21 cellular contexts compared by ENCODE assay signal in the genomic region with DNA sequence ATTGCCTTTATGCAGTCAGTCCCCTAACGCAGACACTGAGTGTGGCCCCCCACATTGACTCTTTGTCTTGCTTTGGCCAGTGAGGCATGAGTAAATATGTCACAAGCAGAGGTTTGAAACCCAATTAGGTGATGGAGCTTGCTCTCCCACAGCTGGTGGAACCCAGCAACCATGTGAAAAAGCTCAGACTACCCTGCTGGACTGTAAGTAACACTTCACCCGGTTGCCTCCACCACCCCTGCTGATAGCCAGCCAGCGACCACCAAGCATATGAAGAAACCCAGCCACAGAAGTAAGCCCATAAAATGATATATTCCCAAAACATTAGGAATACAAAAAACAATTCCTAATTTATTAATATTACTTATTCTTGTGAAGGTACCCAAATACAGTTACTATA. TPM values are rescaled to one million over a fixed set of nuclear protein-coding genes. Genes with fewer than 3 reads are reported as not detected.
DNase-seq lines count a peak whose midpoint lies in the region; ATAC-seq, FAIRE-seq and TF ChIP-seq lines count a peak whose summit lies in the region.
"Had no signal": no experiment of that assay in that cellular context is flagged by ENCODE, and none has a peak within 500 bp of the region (broad histone marks: within the 10 kb centered on the region; RNA-seq: fewer than 3 reads in every experiment).

No MANE protein-coding gene starts in this region.

- no peaks in the 10 kb centered on the region for H3K4me1 ChIP-seq in H9 (ENCODE audit: insufficient read depth, low read length)
- H3K4me1 ChIP-seq in K562 (replicated peaks in 1 of 2; ENCODE audit: control insufficient read depth in 2 of 2, insufficient read depth in 2 of 2, low read length in 2 of 2) = peaks cover 2 to 7% of the 10 kb centered on the region in 2 experiments; a peak in 4 of 5 replicates
- H3K4me1 ChIP-seq: Caco-2 had no signal

- H3K4me2 ChIP-seq in H9 (ENCODE audit: insufficient read depth, insufficient read length, low read length) = no peak overlapping the region
- no peak overlapping the region for H3K4me2 ChIP-seq in K562 (ENCODE audit: insufficient read depth, low read length)

- H3K9me1 ChIP-seq in K562 (ENCODE audit: control insufficient read depth, insufficient read depth, low read length) = no peaks in the 10 kb centered on the region

- H3K9me3 Mint-ChIP-seq in H9 = peaks cover 0 to 4% of the 10 kb centered on the region in 2 experiments; a peak in 1 of 5 replicates
- H3K9me3 Mint-ChIP-seq: CD4-positive, alpha-beta memory T cell had no signal

- TF ChIP-seq EP300 in K562 (IDR thresholded peaks at IDR 0.05; ENCODE audit: low read length) = no peak

- H3K27me3 ChIP-seq in H9 (ENCODE audit: insufficient read depth, low read length) = no peaks in the 10 kb centered on the region
- H3K27me3 ChIP-seq in K562 (ENCODE audit: control insufficient read depth in 2 of 2, insufficient read depth in 2 of 2, low read length in 2 of 2) = no peaks in the 10 kb centered on the region

- FAIRE-seq in K562 (lab: Jason Lieb, UNC) = no peak
- no peak for FAIRE-seq in urothelium cell line (lab: Jason Lieb, UNC)
- FAIRE-seq: GM12891, GM18507 had no signal

- no peak for TF ChIP-seq RAD21 in K562 (CRISPR knock-in tag; conservative IDR thresholded peaks at IDR 0.05 in 1 of 2, IDR thresholded peaks at IDR 0.05 in 1 of 2)

- TF ChIP-seq CTCF in H9 (conservative IDR thresholded peaks at IDR 0.05) = peak; percentile 26; the same call in 2 of the 3 replicates
- TF ChIP-seq CTCF in K562 (IDR thresholded peaks at IDR 0.05 in 2 of 3, conservative IDR thresholded peaks at IDR 0.05 in 1 of 3; ENCODE audit: insufficient read depth in 2 of 3, low read depth in 1 of 3, low read length in 3 of 3) = no peak

- no peak for DNase-seq in H9
- no peak for DNase-seq in K562 (ENCODE audit: extremely low read depth in 1 of 4, low spot score in 3 of 4)
- DNase-seq in iPS-NIHi7 (ENCODE audit: extremely low spot score) = peak; percentile 18
- DNase-seq in retina = peak; percentile 5
- DNase-seq in urothelium cell line (ENCODE audit: low spot score) = no peak
- no peak for DNase-seq in NK-92 treated with Interleukin-12 subunit alpha and Interleukin-12 subunit beta, amount 100 ng/mL, for 24 hours (lab: John Stamatoyannopoulos, UW)
- DNase-seq in SW480 (ENCODE audit: low spot score) = no peak
- DNase-seq: C1 segment of cervical spinal cord; Caco-2; CD4-positive, alpha-beta memory T cell; DMS79 treated with DMSO at 0.1 percent for 48 hours; GF-D8; HCEC 1CT had no signal

- H3T11ph ChIP-seq in H9 (ENCODE audit: low read length) = no peak overlapping the region

- ATAC-seq in K562 (peak; percentile 22; the same call in 1 of the 3 replicates), GM21390 (IDR thresholded peaks at IDR 0.05; ENCODE audit: unreplicated experiment) (no peak)

- no peak overlapping the region for H2BK20ac ChIP-seq in H9 (ENCODE audit: low read depth, low read length, poor library complexity, severe bottlenecking)

- no peak overlapping the region for H4K5ac ChIP-seq in H9 (ENCODE audit: insufficient read length, low read depth, low read length)

- no peaks in the 10 kb centered on the region for H3K79me2 ChIP-seq in H9 (ENCODE audit: insufficient read depth, low read length)
- H3K79me2 ChIP-seq in K562 (ENCODE audit: control insufficient read depth, insufficient read depth, low read length) = peaks cover 95% of the 10 kb centered on the region

- H3K18ac ChIP-seq in H9 (ENCODE audit: insufficient read length, low read depth, low read length) = no peak overlapping the region

- H3K9ac ChIP-seq in H9 (ENCODE audit: extremely low read depth, insufficient read length, low read length) (no peak overlapping the region), K562 (ENCODE audit: insufficient read depth in 1 of 2, low read depth in 2 of 2, low read length in 2 of 2) (no peak overlapping the region)

- CTCF ChIA-PET in K562 (lab: Yijun Ruan, JAX; ENCODE audit: low intra/inter-chr PET ratio) = no interaction called here

- H2BK120ac ChIP-seq in H9 (ENCODE audit: low read depth, low read length, poor library complexity, severe bottlenecking) = no peak overlapping the region

- H3K79me1 ChIP-seq in H9 (ENCODE audit: insufficient read depth, low read depth, low read length, poor library complexity, severe bottlenecking) = no peaks in the 10 kb centered on the region

- H4K8ac ChIP-seq in H9 (replicated peaks; ENCODE audit: insufficient read length, low read depth, low read length) = no peak overlapping the region

- no peak overlapping the region for H3K56ac ChIP-seq in H9 (ENCODE audit: insufficient read length, low read depth, low read length)

- no peak overlapping the region for H4K91ac ChIP-seq in H9 (ENCODE audit: insufficient read length, low read depth, low read length)

- no peak for TF ChIP-seq POLR2A in K562 (conservative IDR thresholded peaks at IDR 0.05)

- in situ Hi-C loops in K562 (cut with MboI) = no loop called here

- no peak overlapping the region for H2BK12ac ChIP-seq in H9 (ENCODE audit: insufficient read length, low read depth, low read length)

- peaks cover 11 to 12% of the 10 kb centered on the region in 2 experiments for H3K4me1 Mint-ChIP-seq in H9

- intact Hi-C loops in K562 (cut with micrococcal nuclease) = no loop called here

- no peak overlapping the region for H3K4me3 Mint-ChIP-seq in H9
- H3K4me3 Mint-ChIP-seq: CD4-positive, alpha-beta memory T cell had no signal

- H3K27ac Mint-ChIP-seq in H9 = no peak overlapping the region
- H3K27ac Mint-ChIP-seq: CD4-positive, alpha-beta memory T cell had no signal

- peaks cover 94% of the 10 kb centered on the region for H3K36me3 ChIP-seq in K562 (ENCODE audit: control insufficient read depth, insufficient read depth, low read length)

- H3K4me3 ChIP-seq in K562 = no peak overlapping the region

- H3K14ac ChIP-seq in H9 (ENCODE audit: insufficient read depth, low read length) = no peak overlapping the region

- H2BK5ac ChIP-seq in H9 (ENCODE audit: insufficient read length, low read length) = no peak overlapping the region

- no peak overlapping the region for H3K4ac ChIP-seq in H9 (ENCODE audit: low read depth, low read length)

- no peak overlapping the region for H2BK15ac ChIP-seq in H9 (ENCODE audit: low read depth, low read length)

- H3K9me3 ChIP-seq in H9 (ENCODE audit: control insufficient read depth, low read depth, low read length) (no peaks in the 10 kb centered on the region), K562 (replicated peaks; ENCODE audit: control insufficient read depth, insufficient read depth, low read depth, low read length) (no peaks in the 10 kb centered on the region)
- H3K9me3 ChIP-seq: Caco-2 had no signal

- H3K23me2 ChIP-seq in H9 (ENCODE audit: insufficient read length, low read depth, low read length, poor library complexity, severe bottlenecking) = no peaks in the 10 kb centered on the region

- H3K27ac ChIP-seq in H9 (ENCODE audit: insufficient read length, low read depth, low read length) (no peak overlapping the region), K562 (ENCODE audit: extremely low read depth, low read depth, low read length) (no peak overlapping the region)

- H4K20me1 ChIP-seq in H9 (ENCODE audit: control insufficient read depth, insufficient read depth, insufficient read length) (no peaks in the 10 kb centered on the region), K562 (replicated peaks; ENCODE audit: control insufficient read depth, insufficient read depth, low read length) (no peaks in the 10 kb centered on the region)

- BruUV-seq in K562 (replicated peaks; lab: Mats Ljungman, UMichigan) = no TSS peak

- POLR2A ChIA-PET in K562 (lab: Yijun Ruan, JAX) = interaction anchor here (1.0 to 1.2 kb wide), 2 partner anchors 121 to 253 kb away, joined by 3 read pairs; no protein-coding TSS in a partner anchor

- H2AFZ ChIP-seq in H9 (ENCODE audit: low read length) (no peak overlapping the region), K562 (ENCODE audit: low read depth, low read length) (no peak overlapping the region)

- no peak overlapping the region for H2AK5ac ChIP-seq in H9 (ENCODE audit: insufficient read length, low read length)

- no peaks in the 10 kb centered on the region; the same call in 1 of the 2 replicates for H3K27me3 Mint-ChIP-seq in H9 (ENCODE audit: low read depth)

- H3K23ac ChIP-seq in H9 (ENCODE audit: insufficient read length, low read depth, low read length) = no peak overlapping the region

- peaks cover 0 to 7% (median 5%) of the 10 kb centered on the region in 3 experiments; a peak in 3 of 7 replicates for H3K36me3 Mint-ChIP-seq in H9 (ENCODE audit: insufficient read depth in 1 of 3, low read depth in 3 of 3)
- H3K36me3 Mint-ChIP-seq: CD4-positive, alpha-beta memory T cell had no signal

- no CpG with 5 or more reads among the region's 3 CpGs for WGBS in H9 (ENCODE audit: extremely low coverage, insufficient read length, low lambda C conversion rate)
- 91% methylated on average over 3 of the region's 3 CpGs for WGBS in K562 (ENCODE audit: insufficient coverage, low coverage, missing lambda C conversion rate)

RNA-seq across cellular contexts. Expression of gene PDCL2, which starts 21.6 kb away (rescaled TPM):
- total RNA-seq in H9 (2021) (not detected in 2 replicates), K562 (2014; rRNA removed) (0.37 and 2.0 TPM in 2 replicates), K562 (2014; rRNA removed; fragmentation: Illumina TruSeq; extraction: Trizol) (1.8 and 1.9 TPM in 2 replicates), K562 (2015; rRNA removed; fragmentation: Illumina TruSeq; extraction: Trizol) (1.5 and 2.5 TPM in 2 replicates), K562 (2021) (1.2 and 1.7 TPM in 2 replicates)
- 2.7 TPM in 1 of 2 replicates, not detected in the other for total RNA-seq in K562 (2011; cell fraction: chromatin; rRNA removed; ENCODE audit: low replicate concordance)
- not detected in 2 replicates for total RNA-seq in K562 (2011; cell fraction: nucleolus; rRNA removed)
- total RNA-seq in K562 (2011; cell fraction: nucleoplasm; rRNA removed) = not detected in 2 replicates
- polyA plus RNA-seq in K562 (2011; rRNA removed) (0.49 and 1.4 TPM in 2 replicates), K562 (2014; fragmentation: Illumina TruSeq; extraction: Trizol) (0.62 and 0.97 TPM in 2 replicates), K562 (2014; fragmentation: Nextera tagmentation; extraction: Ambion mirVana) (under 1 TPM; 0.62 to 0.87 TPM), K562 (2014; rRNA removed) (0.73 and 1.7 TPM in 2 replicates)
- 0.16 TPM in 1 of 2 replicates, not detected in the other for polyA plus RNA-seq in K562 (2011; cell fraction: cytosol; rRNA removed)
- 0.37 and 0.70 TPM in 2 replicates for polyA plus RNA-seq in K562 (2011; cell fraction: nucleus; rRNA removed)
- polyA plus RNA-seq in K562 (2012) = 0.79 and 1.2 TPM in 2 replicates
- polyA minus RNA-seq in K562 (2011; rRNA and poly(A)+ RNA removed) = 0.57 and 0.60 TPM in 2 replicates
- not detected in 2 replicates for polyA minus RNA-seq in K562 (2011; cell fraction: cytosol; rRNA and poly(A)+ RNA removed)
- polyA minus RNA-seq in K562 (2011; cell fraction: nucleus; rRNA and poly(A)+ RNA removed) = 0.67 and 1.00 TPM in 2 replicates
- total RNA-seq: A673; Caco-2; CD4-positive, alpha-beta memory T cell; Daoy; G401; H4 had no signal
- polyA plus RNA-seq: BJ; CD4-positive, alpha-beta memory T cell had no signal

RNA-seq across cellular contexts. Expression of gene NMU, which starts 22.5 kb away (rescaled TPM):
- total RNA-seq in H9 (2021) (9.8 and 12.9 TPM in 2 replicates), K562 (2014; rRNA removed) (729 and 858 TPM in 2 replicates), K562 (2014; rRNA removed; fragmentation: Illumina TruSeq; extraction: Trizol) (572 and 588 TPM in 2 replicates), K562 (2015; rRNA removed; fragmentation: Illumina TruSeq; extraction: Trizol) (669 and 688 TPM in 2 replicates), K562 (2021) (599 and 701 TPM in 2 replicates)
- total RNA-seq in K562 (2011; cell fraction: chromatin; rRNA removed; ENCODE audit: low replicate concordance) = 223 and 382 TPM in 2 replicates
- total RNA-seq in K562 (2011; cell fraction: nucleolus; rRNA removed) = 406 and 459 TPM in 2 replicates
- 370 and 443 TPM in 2 replicates for total RNA-seq in K562 (2011; cell fraction: nucleoplasm; rRNA removed)
- polyA plus RNA-seq in K562 (2011; rRNA removed) (370 and 846 TPM in 2 replicates), K562 (2014; fragmentation: Illumina TruSeq; extraction: Trizol) (277 and 298 TPM in 2 replicates), K562 (2014; fragmentation: Nextera tagmentation; extraction: Ambion mirVana) (100 to 1,000 TPM in 1 of 2 experiments, 10 to 100 TPM in 1; 73.8 to 122 TPM), K562 (2014; rRNA removed) (651 and 703 TPM in 2 replicates)
- 421 and 1,101 TPM in 2 replicates for polyA plus RNA-seq in K562 (2011; cell fraction: cytosol; rRNA removed)
- 101 and 161 TPM in 2 replicates for polyA plus RNA-seq in K562 (2011; cell fraction: nucleus; rRNA removed)
- 641 and 718 TPM in 2 replicates for polyA plus RNA-seq in K562 (2012)
- polyA minus RNA-seq in K562 (2011; rRNA and poly(A)+ RNA removed) = 154 and 306 TPM in 2 replicates
- polyA minus RNA-seq in K562 (2011; cell fraction: cytosol; rRNA and poly(A)+ RNA removed) = 156 and 358 TPM in 2 replicates
- 48.4 and 107 TPM in 2 replicates for polyA minus RNA-seq in K562 (2011; cell fraction: nucleus; rRNA and poly(A)+ RNA removed)
- total RNA-seq: A673; Caco-2; CD4-positive, alpha-beta memory T cell; G401 had no signal
- polyA plus RNA-seq: BJ had no signal

Comparison
In these comparisons a context has a peak if more than half of its experiments do, and no peak if none do; other contexts are left out.
1. DNase-seq: peak in iPS-NIHi7 (single experiment) and retina (single experiment); none in H9 (single experiment), K562 (0 of 4), urothelium cell line (single experiment), NK-92 treated with Interleukin-12 subunit alpha and Interleukin-12 subunit beta, amount 100 ng/mL, for 24 hours (single experiment) and SW480 (single experiment).
2. RNA of gene NMU, which starts 22.5 kb away (total RNA-seq): 223 to 858 TPM in K562; 9.8 to 12.9 TPM in H9; every median in the first group is over 10 times any median in the second.